In the genomic region with DNA sequence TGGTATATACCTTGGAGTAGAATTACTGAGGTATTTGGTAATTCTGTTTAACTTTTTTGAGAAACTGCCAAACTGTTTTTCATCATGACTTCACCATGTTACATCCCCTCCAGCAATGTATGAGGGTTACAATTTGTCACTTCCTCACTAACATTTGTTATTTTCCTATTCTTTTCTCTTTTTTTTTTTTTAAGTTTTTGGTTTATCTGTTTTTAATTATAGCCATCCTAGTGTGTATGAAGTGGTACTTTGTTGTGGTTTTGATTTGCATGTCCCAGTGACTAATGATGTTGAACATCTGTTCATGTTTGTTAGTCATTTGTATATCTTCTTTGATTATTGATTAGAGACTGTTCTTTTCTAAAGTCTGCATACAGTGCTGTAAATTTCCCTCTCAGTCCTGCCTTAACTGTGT, we compare ENCODE assay signal across 9 cellular contexts.
A peak's percentile ranks its signal among the peaks of the same experiment; 100 is the strongest.
DNase-seq lines count a peak whose midpoint lies in the region; ATAC-seq, FAIRE-seq and TF ChIP-seq lines count a peak whose summit lies in the region.
"Had no signal": no experiment of that assay in that cellular context is flagged by ENCODE, and none has a peak within 500 bp of the region (broad histone marks: within the 10 kb centered on the region; RNA-seq: fewer than 3 reads in every experiment).

No MANE protein-coding gene starts in this region.

- peaks cover 11% of the 10 kb centered on the region; the same call in 1 of the 2 replicates for H3K9me3 ChIP-seq in OCI-LY3 (ENCODE audit: insufficient read depth, low read length)

- H2AFZ ChIP-seq in OCI-LY3 (ENCODE audit: low read depth, low read length), result no peak overlapping the region

- no peaks in the 10 kb centered on the region for H4K20me1 ChIP-seq in OCI-LY3 (ENCODE audit: insufficient read depth, low read length)

- H3K4me2 ChIP-seq in OCI-LY3 (ENCODE audit: low read length), result peak overlapping the region; percentile 24

- peaks cover 66% of the 10 kb centered on the region for H3K4me1 ChIP-seq in OCI-LY3 (ENCODE audit: low read length)

- peak overlapping the region; percentile 49 for H3K27ac ChIP-seq in OCI-LY3 (ENCODE audit: low read length)

- no peak overlapping the region for H3K9ac ChIP-seq in OCI-LY3 (ENCODE audit: low read length)

- H3K4me3 ChIP-seq in OCI-LY3 (ENCODE audit: low read length), result 0 out of 2 replicates have a peak overlapping the region, but pooled peaks have one; percentile 2

- ATAC-seq in GM19035 (IDR thresholded peaks at IDR 0.05; ENCODE audit: unreplicated experiment) (peak; percentile 75), HG02763 (IDR thresholded peaks at IDR 0.05; ENCODE audit: unreplicated experiment) (peak; percentile 44)

- peaks cover 80% of the 10 kb centered on the region for H3K79me2 ChIP-seq in OCI-LY3 (ENCODE audit: low read length)

- TF ChIP-seq CTCF in OCI-LY3 (IDR thresholded peaks at IDR 0.05; ENCODE audit: low read depth, low read length), result no peak

- H3K36me3 ChIP-seq in OCI-LY3 (replicated peaks; ENCODE audit: low read depth, low read length), result peaks cover 16% of the 10 kb centered on the region

- H3K27me3 ChIP-seq in OCI-LY3 (ENCODE audit: low read depth, low read length), result no peaks in the 10 kb centered on the region

- DNase-seq in renal cortical epithelial cell (ENCODE audit: low read depth), result peak; percentile 2
- DNase-seq in NCI-H1092 (lab: John Stamatoyannopoulos, UW), result no peak
- DNase-seq in RCC 7860 (ENCODE audit: low spot score), result no peak
- no peak for DNase-seq in activated CD4-positive, alpha-beta T cell treated with anti-CD3 and anti-CD28 coated beads for 48 hours
- DNase-seq: activated naive CD8-positive, alpha-beta T cell treated with anti-CD3 and anti-CD28 coated beads, Interleukin-2, amount 10 ng/mL, durations not matched to agents 7 days and 5 days; RPMI8226 had no signal

- FAIRE-seq in RCC 7860 (lab: Jason Lieb, UNC), result no peak
